ENCODE assay signal across 8 cellular contexts in genomic region chr19:12933287-12934072, GRCh38. TPM values are rescaled to one million over a fixed set of nuclear protein-coding genes. Genes with fewer than 3 reads are reported as not detected.
DNase-seq lines count a peak whose midpoint lies in the region; ATAC-seq and TF ChIP-seq lines count a peak whose summit lies in the region.

Gene FARSA (minus strand): TSS chr19:12933711. CDS start chr19:12933696, 15 bp downstream.

- H3K4me3 ChIP-seq in BE2C (ENCODE audit: low read depth, low read length): peak within 1 kb of the TSS; percentile 100
- peak within 1 kb of the TSS; percentile 99 for H3K4me3 ChIP-seq in Jurkat, Clone E6-1 (ENCODE audit: low read length)
- peak within 1 kb of the TSS; percentile 91 to 94 for H3K4me3 ChIP-seq in Panc1 (ENCODE audit: low read depth in 2 of 2, low read length in 2 of 2)
- peak within 1 kb of the TSS; percentile 74 to 97 (median 90) for H3K4me3 ChIP-seq in esophagus muscularis mucosa
- H3K4me3 ChIP-seq in muscle layer of colon (ENCODE audit: low read depth in 1 of 2, low read length in 2 of 2): peak within 1 kb of the TSS; percentile 59 to 93

- TF ChIP-seq EP300 in esophagus muscularis mucosa (IDR thresholded peaks at IDR 0.05): no peak

- TF ChIP-seq POLR2A in esophagus muscularis mucosa (IDR thresholded peaks at IDR 0.05; ENCODE audit: low read depth): peak; percentile 21

- H3K9ac ChIP-seq in muscle layer of colon (ENCODE audit: low read length): peak within 1 kb of the TSS; percentile 73

- DNase-seq in BE2C (peak; percentile 95), Panc1 (ENCODE audit: low read depth, low spot score) (peak; percentile 56), esophagus muscularis mucosa (ENCODE audit: extremely low spot score) (peak; percentile 97)
- peak; percentile 90 for DNase-seq in Jurkat, Clone E6-1 (ENCODE audit: low read depth, low spot score)
- peak; percentile 92 for DNase-seq in activated T-cell treated with anti-CD3 and anti-CD28 coated beads, Interleukin-2, amount 50 U/mL, for 48 hours
- peak; percentile 73 to 78 for DNase-seq in stimulated activated CD8-positive, alpha-beta memory T cell treated with anti-CD3 and anti-CD28 coated beads, Interleukin-7, amount 100 ng/mL, for 1 hour (ENCODE audit: low read depth in 2 of 2)

- intact Hi-C loops in Panc1 (cut with micrococcal nuclease; ENCODE audit: unreplicated experiment) (no loop called here), esophagus muscularis mucosa (cut with DNase I) (no loop called here)

- BruUV-seq in Panc1 (replicated peaks; lab: Mats Ljungman, UMichigan): TSS peak; percentile 83

- CTCF ChIA-PET in Panc1 (lab: Charles Lee): interaction anchor here (0.7 kb wide), 1 partner anchor 44 kb away, joined by 5 read pairs; no protein-coding TSS in a partner anchor

- no peaks in the 10 kb centered on the region for H3K27me3 ChIP-seq in BE2C
- no peaks in the 10 kb centered on the region for H3K27me3 ChIP-seq in Panc1 (ENCODE audit: control insufficient read depth, insufficient read depth, low read length)
- no peaks in the 10 kb centered on the region for H3K27me3 ChIP-seq in esophagus muscularis mucosa
- H3K27me3 ChIP-seq in muscle layer of colon (ENCODE audit: control insufficient read depth in 1 of 2, insufficient read depth in 2 of 2, low read length in 2 of 2): no peaks in the 10 kb centered on the region

- H3K36me3 ChIP-seq in BE2C (peaks cover 26% of the 10 kb centered on the region), Panc1 (ENCODE audit: control insufficient read depth, insufficient read depth, low read length) (peaks cover 11% of the 10 kb centered on the region), esophagus muscularis mucosa (peaks cover 14 to 27% (median 24%) of the 10 kb centered on the region in 4 donors), muscle layer of colon (ENCODE audit: insufficient read depth, low read length) (peaks cover 23% of the 10 kb centered on the region)

- H3K9me3 ChIP-seq in BE2C: no peaks in the 10 kb centered on the region
- H3K9me3 ChIP-seq in Panc1 (ENCODE audit: control insufficient read depth, insufficient read depth, low read depth, low read length): no peaks in the 10 kb centered on the region
- no peaks in the 10 kb centered on the region for H3K9me3 ChIP-seq in esophagus muscularis mucosa
- no peaks in the 10 kb centered on the region for H3K9me3 ChIP-seq in muscle layer of colon (ENCODE audit: low read length)

- in situ Hi-C loops in Panc1 (cut with HindIII; ENCODE audit: low pct_unique_long_range_greater_than_20kb, low sequenced_read_pairs): no loop called here

- TF ChIP-seq CTCF in BE2C (IDR thresholded peaks at IDR 0.05; ENCODE audit: low read depth, low read length) (no peak), Panc1 (IDR thresholded peaks at IDR 0.05) (no peak), esophagus muscularis mucosa (IDR thresholded peaks at IDR 0.05) (no peak)

- peak; percentile 49 for ATAC-seq in GM19324 (IDR thresholded peaks at IDR 0.05; ENCODE audit: low FRiP score, unreplicated experiment)
- ATAC-seq in Panc1: peak; percentile 86

- 4% methylated on average over 37 of the region's 51 CpGs for WGBS in esophagus muscularis mucosa

- POLR2A ChIA-PET in Panc1 (lab: Charles Lee): interaction anchor here (0.6 kb wide), 2 partner anchors 52 to 248 kb away, joined by 3 to 19 read pairs; partner anchors contain the start of gene DNASE2

- H3K4me1 ChIP-seq in BE2C: peaks cover 4% of the 10 kb centered on the region; the same call in 1 of the 2 replicates
- peaks cover 12% of the 10 kb centered on the region for H3K4me1 ChIP-seq in Panc1 (ENCODE audit: control insufficient read depth, insufficient read depth, low read length)
- H3K4me1 ChIP-seq in esophagus muscularis mucosa: peaks cover 25 to 37% (median 33%) of the 10 kb centered on the region in 4 donors
- peaks cover 21% of the 10 kb centered on the region for H3K4me1 ChIP-seq in muscle layer of colon (ENCODE audit: insufficient read depth, low read length)

- H3K27ac ChIP-seq in Panc1 (ENCODE audit: low read length): peak within 1 kb of the TSS; percentile 93
- H3K27ac ChIP-seq in esophagus muscularis mucosa (replicated peaks in 1 of 4): peak within 1 kb of the TSS; percentile 76 to 89 (median 85)
- H3K27ac ChIP-seq in muscle layer of colon (ENCODE audit: low read depth, low read length): peak within 1 kb of the TSS; percentile 59

RNA-seq across cellular contexts. Expression of gene FARSA, which starts in this region (rescaled TPM):
- polyA plus RNA-seq in BE2C (2012; ENCODE audit: insufficient read depth, insufficient read length, low read depth): 277 TPM
- polyA plus RNA-seq in Jurkat, Clone E6-1 (2012; ENCODE audit: insufficient read depth, insufficient read length): 199 TPM
- total RNA-seq in Panc1 (2021; ENCODE audit: unreplicated experiment) (80.3 TPM), esophagus muscularis mucosa (10 to 100 TPM; 21.6 to 49.2 (median 35.8) TPM)
- 73.4 TPM for polyA plus RNA-seq in Panc1 (2012; ENCODE audit: insufficient read length)

Comparison
In these comparisons a context has a peak if more than half of its experiments do, and no peak if none do; other contexts are left out.
1. Peak in every context shown above with its lines: DNase-seq, ATAC-seq, H3K4me3 ChIP-seq and H3K27ac ChIP-seq.